Comparison of ENCODE assay signal across 21 cellular contexts in the genomic region with DNA sequence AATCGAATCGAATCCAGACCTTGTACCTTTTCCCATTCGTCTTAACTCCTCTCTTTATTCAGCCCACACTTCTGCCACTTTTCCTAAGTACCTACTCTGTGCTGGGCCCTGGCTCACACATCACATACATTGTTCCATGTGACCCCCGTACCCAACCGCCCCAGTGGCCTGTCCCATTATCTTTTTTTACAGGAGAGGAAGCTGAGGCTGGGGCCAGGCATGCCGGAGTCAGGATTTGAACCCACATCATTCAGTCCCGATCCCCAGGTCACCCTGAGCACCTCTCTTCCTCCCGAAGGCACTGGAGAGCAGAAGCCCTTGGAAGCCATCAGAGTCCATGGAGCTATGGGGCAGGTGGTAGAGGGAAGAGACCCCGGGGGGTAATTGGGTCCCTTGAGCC.
A peak's percentile ranks its signal among the peaks of the same experiment; 100 is the strongest.
DNase-seq lines count a peak whose midpoint lies in the region; ATAC-seq and TF ChIP-seq lines count a peak whose summit lies in the region.
"Had no signal": no experiment of that assay in that cellular context is flagged by ENCODE, and none has a peak within 500 bp of the region (broad histone marks: within the 10 kb centered on the region; RNA-seq: fewer than 3 reads in every experiment).

No MANE protein-coding gene starts in this region.

- no peak overlapping the region for H3K4ac ChIP-seq in H9 (ENCODE audit: low read depth, low read length)

- H3K27ac ChIP-seq in H9 (ENCODE audit: insufficient read length, low read depth, low read length) (no peak overlapping the region), lower lobe of right lung (no peak overlapping the region), sigmoid colon (no peak overlapping the region), foreskin keratinocyte (no peak overlapping the region)
- H3K27ac ChIP-seq: BLaER1 treated with 17β-estradiol and CSF1 and Interleukin-3, amounts not matched to agents 10 nM and 100 nM; KMS-11 had no signal

- TF ChIP-seq EP300 in sigmoid colon (IDR thresholded peaks at IDR 0.05) = no peak

- no peaks in the 10 kb centered on the region; a peak in 1 of 5 replicates for H3K9me3 Mint-ChIP-seq in H9
- H3K9me3 Mint-ChIP-seq: GM23338, HFFc6 had no signal

- no peaks in the 10 kb centered on the region for H3K36me3 ChIP-seq in lower lobe of right lung
- H3K36me3 ChIP-seq in sigmoid colon = no peaks in the 10 kb centered on the region
- H3K36me3 ChIP-seq: BLaER1 treated with 17β-estradiol and CSF1 and Interleukin-3, amounts not matched to agents 10 nM and 100 nM had no signal

- no peak overlapping the region for H3K9ac ChIP-seq in H9 (ENCODE audit: extremely low read depth, insufficient read length, low read length)
- H3K9ac ChIP-seq: BLaER1 treated with 17β-estradiol and CSF1 and Interleukin-3, amounts not matched to agents 10 nM and 100 nM; KMS-11 had no signal

- no peak for TF ChIP-seq CTCF in H9 (conservative IDR thresholded peaks at IDR 0.05)
- no peak for TF ChIP-seq CTCF in lower lobe of right lung (IDR thresholded peaks at IDR 0.05)
- no peak for TF ChIP-seq CTCF in sigmoid colon (IDR thresholded peaks at IDR 0.05)
- TF ChIP-seq CTCF in foreskin keratinocyte (conservative IDR thresholded peaks at IDR 0.05) = no peak

- H4K91ac ChIP-seq in H9 (ENCODE audit: insufficient read length, low read depth, low read length) = no peak overlapping the region

- no peak overlapping the region for H2BK120ac ChIP-seq in H9 (ENCODE audit: low read depth, low read length, poor library complexity, severe bottlenecking)

- no peaks in the 10 kb centered on the region for H3K4me1 ChIP-seq in H9 (ENCODE audit: insufficient read depth, low read length)
- H3K4me1 ChIP-seq in lower lobe of right lung = no peaks in the 10 kb centered on the region
- H3K4me1 ChIP-seq in sigmoid colon = no peaks in the 10 kb centered on the region
- no peaks in the 10 kb centered on the region for H3K4me1 ChIP-seq in foreskin keratinocyte

- H3K18ac ChIP-seq in H9 (ENCODE audit: insufficient read length, low read depth, low read length) = no peak overlapping the region

- no peak overlapping the region for H2BK12ac ChIP-seq in H9 (ENCODE audit: insufficient read length, low read depth, low read length)

- no peak for ATAC-seq in lower lobe of right lung
- ATAC-seq in foreskin keratinocyte = no peak
- ATAC-seq in HG03354 (IDR thresholded peaks at IDR 0.05; ENCODE audit: poor library complexity, severe bottlenecking, unreplicated experiment) = no peak
- ATAC-seq: GM12878, GM23338, PC-3 had no signal

- no peak overlapping the region for H4K8ac ChIP-seq in H9 (replicated peaks; ENCODE audit: insufficient read length, low read depth, low read length)

- H3K4me1 Mint-ChIP-seq in H9 = peaks cover 2 to 4% of the 10 kb centered on the region in 2 experiments; a peak in 3 of 4 replicates
- H3K4me1 Mint-ChIP-seq: GM23338 had no signal

- no peak overlapping the region for H2AFZ ChIP-seq in H9 (ENCODE audit: low read length)
- H2AFZ ChIP-seq: GM23338 had no signal

- H3K14ac ChIP-seq in H9 (ENCODE audit: insufficient read depth, low read length) = no peak overlapping the region; the same call in 1 of the 2 replicates

- intact Hi-C loops in lower lobe of right lung (cut with DNase I) (no loop called here), sigmoid colon (cut with DNase I) (no loop called here)

- H3K4me3 ChIP-seq in lower lobe of right lung (no peak overlapping the region), sigmoid colon (no peak overlapping the region)
- H3K4me3 ChIP-seq: BLaER1 treated with 17β-estradiol and CSF1 and Interleukin-3, amounts not matched to agents 10 nM and 100 nM; GM12878; GM23338 had no signal

- no CpG with 5 or more reads among the region's 9 CpGs for WGBS in H9 (ENCODE audit: extremely low coverage, insufficient read length, low lambda C conversion rate)
- WGBS in sigmoid colon, 2 donors = 74 to 86% methylated on average over 9 of the region's 9 CpGs

- H4K5ac ChIP-seq in H9 (ENCODE audit: insufficient read length, low read depth, low read length) = no peak overlapping the region

- DNase-seq in activated effector memory CD4-positive, alpha-beta T cell treated with anti-CD3 and anti-CD28 coated beads, Interleukin-2, amount 50 U/mL, for 16 hours = peak; percentile 44
- no peak for DNase-seq in activated effector memory CD4-positive, alpha-beta T cell treated with Interleukin-2 at 50 U/mL for 16 hours
- peak; percentile 19 for DNase-seq in H9
- DNase-seq in lower lobe of right lung = peak; percentile 27
- peak; percentile 20 for DNase-seq in sigmoid colon
- DNase-seq in AG08395 (ENCODE audit: low spot score) = no peak
- DNase-seq in foreskin keratinocyte = no peak
- DNase-seq: DMS 273 treated with DMSO at 0.1 percent for 48 hours, GDM1, HFFc6, NCI-H1048, NCI-H1436 treated with DMSO at 0.1 percent for 48 hours, NCI-H2081 treated with DMSO at 0.1 percent for 48 hours, NCI-H510A treated with DMSO at 0.1 percent for 48 hours, NCI-H82, PC-3 had no signal

- H2BK20ac ChIP-seq in H9 (ENCODE audit: low read depth, low read length, poor library complexity, severe bottlenecking) = no peak overlapping the region

- H3K79me2 ChIP-seq in H9 (ENCODE audit: insufficient read depth, low read length) = no peaks in the 10 kb centered on the region

- no peak overlapping the region for H3K27ac Mint-ChIP-seq in H9
- H3K27ac Mint-ChIP-seq: GM23338, HFFc6 had no signal

- TF ChIP-seq POLR2A in sigmoid colon (IDR thresholded peaks at IDR 0.05) = no peak

- H4K20me1 ChIP-seq in H9 (ENCODE audit: control insufficient read depth, insufficient read depth, insufficient read length) = no peaks in the 10 kb centered on the region
- H4K20me1 ChIP-seq: BLaER1 treated with 17β-estradiol and CSF1 and Interleukin-3, amounts not matched to agents 10 nM and 100 nM had no signal

- no peaks in the 10 kb centered on the region for H3K79me1 ChIP-seq in H9 (ENCODE audit: insufficient read depth, low read depth, low read length, poor library complexity, severe bottlenecking)

- H3K27me3 ChIP-seq in H9 (ENCODE audit: insufficient read depth, low read length) (no peaks in the 10 kb centered on the region), lower lobe of right lung (ENCODE audit: low read depth) (peaks cover 36% of the 10 kb centered on the region), sigmoid colon (peaks cover 0 to 32% (median 6%) of the 10 kb centered on the region in 3 donors), foreskin keratinocyte (peaks cover 7% of the 10 kb centered on the region)
- H3K27me3 ChIP-seq: BLaER1 treated with 17β-estradiol and CSF1 and Interleukin-3, amounts not matched to agents 10 nM and 100 nM had no signal

- no peak overlapping the region for H2BK15ac ChIP-seq in H9 (ENCODE audit: low read depth, low read length)

- H3K23ac ChIP-seq in H9 (ENCODE audit: insufficient read length, low read depth, low read length) = no peak overlapping the region

- H3K4me3 Mint-ChIP-seq in H9 = no peak overlapping the region
- H3K4me3 Mint-ChIP-seq: GM23338, HFFc6 had no signal

- no peak overlapping the region for H3K4me2 ChIP-seq in H9 (ENCODE audit: insufficient read depth, insufficient read length, low read length)
- H3K4me2 ChIP-seq: BLaER1 treated with 17β-estradiol and CSF1 and Interleukin-3, amounts not matched to agents 10 nM and 100 nM; GM23338; KMS-11 had no signal

- H3K27me3 Mint-ChIP-seq in H9 (ENCODE audit: low read depth) = peaks cover 31% of the 10 kb centered on the region

- no peak overlapping the region for H3T11ph ChIP-seq in H9 (ENCODE audit: low read length)

- no peak overlapping the region for H2BK5ac ChIP-seq in H9 (ENCODE audit: insufficient read length, low read length)

- no peaks in the 10 kb centered on the region for H3K36me3 Mint-ChIP-seq in H9 (ENCODE audit: insufficient read depth in 1 of 3, low read depth in 3 of 3)

- H2AK5ac ChIP-seq in H9 (ENCODE audit: insufficient read length, low read length) = no peak overlapping the region

- H3K23me2 ChIP-seq in H9 (ENCODE audit: insufficient read length, low read depth, low read length, poor library complexity, severe bottlenecking) = no peaks in the 10 kb centered on the region

- H3K9me3 ChIP-seq in H9 (ENCODE audit: control insufficient read depth, low read depth, low read length) (no peaks in the 10 kb centered on the region), lower lobe of right lung (no peaks in the 10 kb centered on the region), sigmoid colon (no peaks in the 10 kb centered on the region)
- H3K9me3 ChIP-seq: BLaER1 treated with 17β-estradiol and CSF1 and Interleukin-3, amounts not matched to agents 10 nM and 100 nM had no signal

- H3K56ac ChIP-seq in H9 (ENCODE audit: insufficient read length, low read depth, low read length) = no peak overlapping the region

Comparison
In these comparisons a context has a peak if more than half of its experiments do, and no peak if none do; other contexts are left out.
1. DNase-seq: peak in activated effector memory CD4-positive, alpha-beta T cell treated with anti-CD3 and anti-CD28 coated beads, Interleukin-2, amount 50 U/mL, for 16 hours (single experiment), H9 (single experiment), lower lobe of right lung (single experiment) and sigmoid colon (single experiment); none in activated effector memory CD4-positive, alpha-beta T cell treated with Interleukin-2 at 50 U/mL for 16 hours (single experiment), AG08395 (single experiment) and foreskin keratinocyte (0 of 2).